ENCODE assay signal across 8 cellular contexts in genomic region chr20:36836591-36837329, GRCh38. TPM values are rescaled to one million over a fixed set of nuclear protein-coding genes. Genes with fewer than 3 reads are reported as not detected.
DNase-seq lines count a peak whose midpoint lies in the region; ATAC-seq and TF ChIP-seq lines count a peak whose summit lies in the region.

No MANE protein-coding gene starts in this region.

- H2AFZ ChIP-seq in PC-3 (ENCODE audit: low read length) = no peak overlapping the region

- H3K27me3 Mint-ChIP-seq in Calu3 (ENCODE audit: unreplicated experiment) = no peaks in the 10 kb centered on the region
- H3K27me3 Mint-ChIP-seq in activated naive CD8-positive, alpha-beta T cell = no peaks in the 10 kb centered on the region

- H3F3A ChIP-seq in PC-3 (ENCODE audit: low read length, unreplicated experiment) = no peaks in the 10 kb centered on the region

- H3K9me3 Mint-ChIP-seq in Calu3 (ENCODE audit: low read depth, unreplicated experiment) = no peaks in the 10 kb centered on the region
- no peaks in the 10 kb centered on the region for H3K9me3 Mint-ChIP-seq in activated naive CD8-positive, alpha-beta T cell (ENCODE audit: low read depth)

- H3K27ac Mint-ChIP-seq in Calu3 (ENCODE audit: unreplicated experiment) = peak overlapping the region; percentile 42
- no peak overlapping the region for H3K27ac Mint-ChIP-seq in activated naive CD8-positive, alpha-beta T cell

- peaks cover 13% of the 10 kb centered on the region for H3K36me3 Mint-ChIP-seq in Calu3 (ENCODE audit: insufficient read depth, unreplicated experiment)
- H3K36me3 Mint-ChIP-seq in activated naive CD8-positive, alpha-beta T cell = no peaks in the 10 kb centered on the region

- no peaks in the 10 kb centered on the region for H3K9me3 ChIP-seq in PC-3 (ENCODE audit: low read length)
- no peaks in the 10 kb centered on the region for H3K9me3 ChIP-seq in right cardiac atrium (ENCODE audit: control insufficient read depth, low read length)

- intact Hi-C loops in Calu3 (cut with micrococcal nuclease; ENCODE audit: unreplicated experiment) (loop anchor here (10.0 kb wide), 1 partner anchor 48 kb away; no protein-coding TSS in a partner anchor), PC-3 (cut with micrococcal nuclease) (loop anchor here (5.0 kb wide), 1 partner anchor 51 kb away; no protein-coding TSS in a partner anchor), right cardiac atrium (cut with DNase I) (no loop called here)

- no peaks in the 10 kb centered on the region for H4K20me1 ChIP-seq in PC-3 (ENCODE audit: low read length)

- peaks cover 5% of the 10 kb centered on the region for H3K36me3 ChIP-seq in PC-3 (ENCODE audit: low read depth, low read length)

- peaks cover 9% of the 10 kb centered on the region; the same call in 1 of the 2 replicates for H3K79me2 ChIP-seq in PC-3 (ENCODE audit: low read length)

- CTCF ChIA-PET in Calu3 (lab: Charles Lee) (interaction anchor here (0.6 to 3.1 kb wide), 12 partner anchors 18 to 573 kb away, joined by 3 to 24 read pairs (median 4); a partner anchor contains a TSS), PC-3 (lab: Charles Lee) (interaction anchor here (0.6 to 1.4 kb wide), 3 partner anchors 19 to 87 kb away, joined by 3 to 7 read pairs (median 3); a partner anchor contains a TSS)

- peaks cover 16% of the 10 kb centered on the region for H3K4me1 Mint-ChIP-seq in Calu3 (ENCODE audit: low read depth, unreplicated experiment)
- H3K4me1 Mint-ChIP-seq in activated naive CD8-positive, alpha-beta T cell (ENCODE audit: low read depth) = peaks cover 13% of the 10 kb centered on the region

- DNase-seq in Calu3 = peak; percentile 78
- peak; percentile 64 for DNase-seq in PC-3
- peak in 2 of 3 donors; percentile 61 to 77 for DNase-seq in right cardiac atrium
- peak; percentile 48 to 72 for DNase-seq in stimulated activated CD4-positive, alpha-beta T cell treated with anti-CD3 and anti-CD28 coated beads, Interleukin-2, amount 100 ng/mL, for 24 hours
- no peak for DNase-seq in activated gamma-delta T cell treated with Interleukin-2 at 50 U/mL for 16 hours

- peak overlapping the region; percentile 33; the same call in 1 of the 2 replicates for H3K4me3 ChIP-seq in PC-3 (ENCODE audit: low read length)
- no peak overlapping the region for H3K4me3 ChIP-seq in right cardiac atrium (ENCODE audit: low read length)

- H3K9ac ChIP-seq in PC-3 (ENCODE audit: low read length) = no peak overlapping the region

- H3K4me2 ChIP-seq in PC-3 (ENCODE audit: low read length) = 0 out of 2 replicates have a peak overlapping the region, but pooled peaks have one; percentile 53

- POLR2A ChIA-PET in PC-3 (lab: Charles Lee; ENCODE audit: unreplicated experiment) = no interaction called here

- BruUV-seq in Calu3 (replicated peaks; lab: Mats Ljungman, UMichigan) = no TSS peak
- BruUV-seq in PC-3 (replicated peaks; lab: Mats Ljungman, UMichigan) = no TSS peak

- TF ChIP-seq CTCF in Calu3 (IDR thresholded peaks at IDR 0.05; ENCODE audit: unreplicated experiment) = peak; percentile 58
- peak; percentile 67 for TF ChIP-seq CTCF in PC-3 (conservative IDR thresholded peaks at IDR 0.05; ENCODE audit: low read depth, low read length)

- 88% methylated on average over 10 of the region's 10 CpGs for WGBS in right cardiac atrium

- H3K27ac ChIP-seq in PC-3 (ENCODE audit: low read length) (no peak overlapping the region), right cardiac atrium (ENCODE audit: low read length) (no peak overlapping the region)

- H3K27me3 ChIP-seq in PC-3 (ENCODE audit: low read length) (no peaks in the 10 kb centered on the region), right cardiac atrium (ENCODE audit: control insufficient read depth, insufficient read depth) (no peaks in the 10 kb centered on the region)

- no peak overlapping the region for H3K4me3 Mint-ChIP-seq in Calu3 (ENCODE audit: low read depth, unreplicated experiment)
- H3K4me3 Mint-ChIP-seq in activated naive CD8-positive, alpha-beta T cell = peak overlapping the region; percentile 62

- peaks cover 18% of the 10 kb centered on the region for H3K4me1 ChIP-seq in PC-3 (ENCODE audit: insufficient read depth, low read length)
- peaks cover 14% of the 10 kb centered on the region for H3K4me1 ChIP-seq in right cardiac atrium (ENCODE audit: control insufficient read depth, insufficient read depth, low read length)

- no peaks in the 10 kb centered on the region for H3K9me2 ChIP-seq in PC-3 (replicated peaks; ENCODE audit: low read length)

- ATAC-seq in HG03196 (IDR thresholded peaks at IDR 0.05; ENCODE audit: unreplicated experiment) (peak; percentile 40), PC-3 (peak; percentile 17; the same call in 1 of the 2 replicates), right cardiac atrium (no peak), HG02623 (IDR thresholded peaks at IDR 0.05; ENCODE audit: unreplicated experiment) (no peak)

RNA-seq across cellular contexts. Expression of gene TLDC2, which starts 39.2 kb away (rescaled TPM):
- 1.1 and 1.9 TPM in 2 replicates for total RNA-seq in Calu3 (2022)
- total RNA-seq in PC-3 (2014; rRNA removed) = not detected in 2 replicates
- total RNA-seq in right cardiac atrium = not detected
- polyA plus RNA-seq in right cardiac atrium = 0.09 TPM

Comparison
In these comparisons a context has a peak if more than half of its experiments do, and no peak if none do; other contexts are left out.
1. ATAC-seq: peak in HG03196 (single experiment) and PC-3 (single experiment); none in right cardiac atrium (0 of 2) and HG02623 (single experiment).
2. intact Hi-C loops: an anchor here in Calu3 (10.0 kb wide) and PC-3 (5.0 kb wide); none called in right cardiac atrium.